In genomic region chr1:243912347-243912746, GRCh38 we compare ENCODE assay signal across 34 cellular contexts.
"Had no signal": no experiment of that assay in that cellular context is flagged by ENCODE, and none has a peak within 500 bp of the region (broad histone marks: within the 10 kb centered on the region; RNA-seq: fewer than 3 reads in every experiment).

No MANE protein-coding gene starts in this region.

- DNase-seq: Karpas-422, Kasumi-1, MG63, MM.1S, MV-4-11, NCI-H1048, NCI-H1092, NCI-H1092 treated with DMSO at 0.1 percent for 48 hours, NCI-H1105, NCI-H1105 treated with DMSO at 0.1 percent for 48 hours, NCI-H1417, NCI-H1417 treated with DMSO at 0.1 percent for 48 hours, NCI-H1436, NCI-H1436 treated with DMSO at 0.1 percent for 48 hours, NCI-H146, NCI-H1694, NCI-H1694 treated with DMSO at 0.1 percent for 48 hours, NCI-H187, NCI-H187 treated with DMSO at 0.1 percent for 48 hours, NCI-H1930, NCI-H2029, NCI-H2029 treated with DMSO at 0.1 percent for 48 hours, NCI-H2081, NCI-H2081 treated with DMSO at 0.1 percent for 48 hours, NCI-H2107, NCI-H2171, NCI-H2171 treated with DMSO at 0.1 percent for 48 hours, NCI-H2227 treated with DMSO at 0.1 percent for 48 hours, NCI-H226, NCI-H345, NCI-H446, NCI-H446 treated with DMSO at 0.1 percent for 48 hours, NCI-H510A, NCI-H510A treated with DMSO at 0.1 percent for 48 hours had no signal

- H3K9me3 ChIP-seq: MG63 had no signal

- H3K36me3 ChIP-seq: MG63 had no signal

- H3K4me3 ChIP-seq: MG63 had no signal
